ENCODE assay signal across 1 cellular context in genomic region chr9:132407196-132407595, GRCh38.
TF ChIP-seq lines count a peak whose summit lies in the region.

No MANE protein-coding gene starts in this region.

TF ChIP-seq in HCT116, 20 proteins besides CTCF, POLR2A, EP300 and RAD21 (continued from another document):
- TF ChIP-seq REST (IDR thresholded peaks at IDR 0.05; ENCODE audit: low read depth) (no peak), FOSL1 (IDR thresholded peaks at IDR 0.05; ENCODE audit: low read depth) (no peak), SRF (IDR thresholded peaks at IDR 0.05; ENCODE audit: low read depth) (no peak), ZFX (IDR thresholded peaks at IDR 0.05) (no peak), SIN3A (IDR thresholded peaks at IDR 0.05; ENCODE audit: low read depth) (no peak), MAX (IDR thresholded peaks at IDR 0.05) (no peak), ELF1 (IDR thresholded peaks at IDR 0.05; ENCODE audit: borderline replicate concordance, low read depth) (no peak), EZH2 (IDR thresholded peaks at IDR 0.05) (no peak)
TF ChIP-seq in HCT116: peak in this region for 0.
